ENCODE assay signal across 8 cellular contexts in the genomic region with DNA sequence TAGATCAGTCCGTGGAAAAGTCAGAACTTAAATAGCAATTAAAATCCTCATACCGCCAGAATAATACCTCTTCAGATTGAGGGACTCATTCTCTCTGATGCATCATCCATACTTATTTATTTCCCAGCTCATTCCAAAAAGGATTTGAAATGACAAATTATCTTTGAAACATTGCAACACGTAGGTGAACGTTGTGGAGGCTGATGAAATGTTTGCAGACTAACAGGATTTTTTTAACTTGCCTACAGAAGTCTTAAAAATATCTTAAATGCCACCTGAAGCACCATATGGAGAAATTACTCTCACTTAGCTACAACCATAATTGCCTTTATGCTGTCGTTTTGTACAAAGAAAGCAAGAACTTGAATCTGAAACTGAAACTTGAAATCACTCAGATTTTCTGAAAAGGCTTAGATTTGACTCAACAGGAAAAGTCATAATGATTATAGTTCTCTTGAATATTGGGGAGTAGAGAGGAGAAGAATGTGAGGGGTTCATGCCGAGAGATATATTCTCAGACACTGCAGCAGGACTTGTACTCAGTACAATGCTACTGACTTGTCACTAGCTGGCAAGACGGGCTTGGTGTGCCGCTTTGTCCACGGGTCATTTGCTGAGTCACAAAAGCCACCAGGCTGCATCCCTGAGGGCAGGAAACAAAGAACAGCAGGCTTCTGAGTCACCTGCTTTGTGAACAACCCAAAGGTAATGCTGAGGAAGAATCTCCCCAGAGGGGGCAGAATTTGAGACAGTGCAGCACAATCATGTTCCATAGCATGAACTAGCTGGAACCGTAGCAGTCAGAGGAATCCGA.
DNase-seq lines count a peak whose midpoint lies in the region; ATAC-seq and FAIRE-seq lines count a peak whose summit lies in the region.

No MANE protein-coding gene starts in this region.

- H3K4me1 ChIP-seq in HUES48 (ENCODE audit: control insufficient read depth, insufficient read depth, low read length) = peaks cover 23% of the 10 kb centered on the region

- FAIRE-seq in islet of Langerhans (lab: Jason Lieb, UNC) = peak; percentile 95

- ATAC-seq in GM21447 (IDR thresholded peaks at IDR 0.05; ENCODE audit: unreplicated experiment) = peak; percentile 89

- peak; percentile 52 for DNase-seq in EH (ENCODE audit: low read depth)
- peak; percentile 81 to 82 for DNase-seq in SW 1271 (lab: John Stamatoyannopoulos, UW)
- DNase-seq in stimulated activated CD4-positive, alpha-beta T cell treated with anti-CD3 and anti-CD28 coated beads, Interleukin-2, amount 100 ng/mL, for 48 hours = peak; percentile 41 to 50
- no peak for DNase-seq in midbrain (lab: John Stamatoyannopoulos, UW)

- H3K27ac ChIP-seq in HUES48 (ENCODE audit: low read depth, low read length) (peak overlapping the region; percentile 68), angular gyrus (ENCODE audit: low read depth, low read length) (peak overlapping the region; percentile 39)

- no peaks in the 10 kb centered on the region for H3K36me3 ChIP-seq in HUES48 (ENCODE audit: control insufficient read depth, insufficient read depth, low read length)

- no peaks in the 10 kb centered on the region for H3K27me3 ChIP-seq in HUES48 (ENCODE audit: control insufficient read depth, insufficient read depth, low read length)

- peak overlapping the region; percentile 17; the same call in 1 of the 2 replicates for H3K9ac ChIP-seq in HUES48 (ENCODE audit: low read depth, low read length)

- H3K9me3 ChIP-seq in HUES48 (ENCODE audit: control insufficient read depth, insufficient read depth, low read length) = no peaks in the 10 kb centered on the region

- no peak overlapping the region for H3K4me3 ChIP-seq in HUES48 (ENCODE audit: low read depth, low read length)
